Comparison of ENCODE assay signal across 10 cellular contexts in genomic region chr10:15715619-15716227, GRCh38. TPM values are rescaled to one million over a fixed set of nuclear protein-coding genes. Genes with fewer than 3 reads are reported as not detected.
DNase-seq lines count a peak whose midpoint lies in the region; ATAC-seq and TF ChIP-seq lines count a peak whose summit lies in the region.
"Had no signal": no experiment of that assay in that cellular context is flagged by ENCODE, and none has a peak within 500 bp of the region (broad histone marks: within the 10 kb centered on the region; RNA-seq: fewer than 3 reads in every experiment).

No MANE protein-coding gene starts in this region.

- no peaks in the 10 kb centered on the region for H3K4me1 ChIP-seq in lung (ENCODE audit: control insufficient read depth in 2 of 2, insufficient read depth in 2 of 2, low read length in 2 of 2)

- no peak for ATAC-seq in lung (ENCODE audit: insufficient read depth, low FRiP score)
- no peak for ATAC-seq in GM18502 (IDR thresholded peaks at IDR 0.05; ENCODE audit: poor library complexity, unreplicated experiment)
- no peak for ATAC-seq in GM21528 (IDR thresholded peaks at IDR 0.05; ENCODE audit: low FRiP score, unreplicated experiment)

- no peak overlapping the region for H3K4me3 ChIP-seq in lung

- H3K27me3 ChIP-seq in lung (ENCODE audit: control insufficient read depth, insufficient read depth) = peaks cover 6% of the 10 kb centered on the region

- 51 to 62% methylated on average over 5 of the region's 5 CpGs for WGBS in lung, 2 donors

- no peaks in the 10 kb centered on the region for H3K9me3 ChIP-seq in lung (ENCODE audit: control insufficient read depth in 2 of 2, insufficient read depth in 1 of 2, low read length in 1 of 2)

- H3K36me3 ChIP-seq in lung (ENCODE audit: control insufficient read depth in 2 of 2, insufficient read depth in 2 of 2, low read length in 2 of 2) = no peaks in the 10 kb centered on the region

- TF ChIP-seq EP300 in Ishikawa (IDR thresholded peaks at IDR 0.05; ENCODE audit: borderline replicate concordance) = no peak

- DNase-seq in AG20443 (ENCODE audit: low spot score) = peak; percentile 71
- DNase-seq in cerebellum (ENCODE audit: low spot score) = peak; percentile 25
- DNase-seq in lung (ENCODE audit: low spot score) = no peak
- DNase-seq in activated naive CD4-positive, alpha-beta T cell (lab: John Stamatoyannopoulos, UW) = no peak
- DNase-seq in NCI-H146 treated with DMSO at 0.1 percent for 48 hours (lab: John Stamatoyannopoulos, UW; ENCODE audit: unreplicated experiment) = no peak
- DNase-seq: activated naive CD8-positive, alpha-beta T cell treated with anti-CD3 and anti-CD28 coated beads for 36 hours had no signal

- H3K27ac ChIP-seq in lung (ENCODE audit: low read depth in 1 of 2, low read length in 1 of 2) = peak overlapping the region in 1 of 2 donors; percentile 1
- H3K27ac ChIP-seq: RWPE1 had no signal

- TF ChIP-seq RAD21 in Ishikawa (IDR thresholded peaks at IDR 0.05; ENCODE audit: low read depth) = peak; percentile 42

- peak; percentile 23 for TF ChIP-seq CTCF in lung (IDR thresholded peaks at IDR 0.05; ENCODE audit: control extremely low read depth, extremely low read depth)

TF ChIP-seq in Ishikawa, 13 proteins besides CTCF, POLR2A, EP300 and RAD21:
- TF ChIP-seq, protein P1, sequence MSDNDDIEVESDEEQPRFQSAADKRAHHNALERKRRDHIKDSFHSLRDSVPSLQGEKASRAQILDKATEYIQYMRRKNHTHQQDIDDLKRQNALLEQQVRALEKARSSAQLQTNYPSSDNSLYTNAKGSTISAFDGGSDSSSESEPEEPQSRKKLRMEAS (IDR thresholded peaks at IDR 0.05) = no peak
- TF ChIP-seq NFIC (IDR thresholded peaks at IDR 0.05) = no peak
- no peak for TF ChIP-seq YY1 (IDR thresholded peaks at IDR 0.05; ENCODE audit: low read depth)
- no peak for TF ChIP-seq REST (IDR thresholded peaks at IDR 0.05; ENCODE audit: low read depth)

RNA-seq across cellular contexts. Expression of gene ITGA8, which starts 4.0 kb away (rescaled TPM):
- 19.8 TPM for total RNA-seq in cerebellum
- 100 to 1,000 TPM in 1 of 2 donors, 10 to 100 TPM in 1; 22.5 to 124 TPM for total RNA-seq in lung
- polyA plus RNA-seq in lung = 1 to 10 TPM; 3.9 to 4.7 TPM
- total RNA-seq: activated naive CD8-positive, alpha-beta T cell treated with anti-CD3 and anti-CD28 coated beads for 36 hours had no signal

Comparison
In these comparisons a context has a peak if more than half of its experiments do, and no peak if none do; other contexts are left out.
1. DNase-seq: peak in AG20443 (single experiment) and cerebellum (single experiment); none in lung (single experiment), activated naive CD4-positive, alpha-beta T cell (0 of 4) and NCI-H146 treated with DMSO at 0.1 percent for 48 hours (single experiment).